ENCODE assay signal across 28 cellular contexts in the genomic region with DNA sequence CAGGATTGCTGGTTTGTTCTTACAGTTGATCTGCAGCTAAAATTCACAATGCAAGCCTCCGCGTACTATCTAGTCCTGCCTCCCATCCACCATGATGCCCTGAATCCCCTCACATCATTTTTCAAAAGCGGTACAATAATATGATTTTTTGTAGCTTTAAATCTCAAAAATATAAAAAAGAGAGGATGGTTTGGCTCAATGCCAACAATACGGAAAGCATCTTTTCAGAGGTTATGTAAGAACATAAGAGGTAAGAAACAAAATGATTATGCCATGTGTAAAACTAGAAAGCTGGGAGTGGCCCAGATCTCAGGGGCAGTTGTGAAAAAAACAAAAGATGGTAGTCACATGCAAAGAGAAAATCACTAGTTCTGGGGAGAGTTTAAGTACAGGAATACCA.
"Had no signal": no experiment of that assay in that cellular context is flagged by ENCODE, and none has a peak within 500 bp of the region (broad histone marks: within the 10 kb centered on the region; RNA-seq: fewer than 3 reads in every experiment).

No MANE protein-coding gene starts in this region.

- H3K4me1 ChIP-seq: ascending aorta, breast epithelium, colonic mucosa, esophagus squamous epithelium, gastroesophageal sphincter, heart right ventricle had no signal

- FAIRE-seq: endometrium, endothelial cell of umbilical vein had no signal

- H3K27me3 ChIP-seq: ascending aorta, breast epithelium, cardiac muscle cell, colonic mucosa, esophagus squamous epithelium, gastroesophageal sphincter, heart right ventricle had no signal

- H3K9me3 ChIP-seq: breast epithelium, colonic mucosa, esophagus squamous epithelium had no signal

- H3K36me3 ChIP-seq: ascending aorta, breast epithelium, cardiac muscle cell, colonic mucosa, esophagus squamous epithelium, gastroesophageal sphincter, heart right ventricle had no signal

- H3K27ac ChIP-seq: ascending aorta, breast epithelium, cardiac muscle cell, colonic mucosa, epithelial cell of prostate, esophagus squamous epithelium, gastroesophageal sphincter, heart right ventricle had no signal

- DNase-seq: activated CD4-positive, alpha-beta memory T cell treated with anti-CD3 and anti-CD28 coated beads for 36 hours; activated CD4-positive, alpha-beta T cell treated with anti-CD3 and anti-CD28 coated beads for 36 hours; activated CD4-positive, alpha-beta T cell treated with anti-CD3 and anti-CD28 coated beads, Interleukin-2, amount 10 ng/mL, durations not matched to agents 24 days and 14 days; activated CD4-positive, CD25-positive, alpha-beta regulatory T cell; activated CD4-positive, CD25-positive, alpha-beta regulatory T cell treated with anti-CD3 and anti-CD28 coated beads, Interleukin-2, amount 50 U/mL, for 72 hours; activated CD8-positive, alpha-beta memory T cell treated with anti-CD3 and anti-CD28 coated beads, Interleukin-2, amount 10 ng/mL, durations not matched to agents 7 days and 5 days; activated CD8-positive, alpha-beta memory T cell treated with anti-CD3 and anti-CD28 coated beads, Interleukin-2, amount 50 U/mL, for 4 hours; activated CD8-positive, alpha-beta T cell treated with anti-CD3 and anti-CD28 coated beads, Interleukin-2, amount 10 ng/mL, durations not matched to agents 7 days and 5 days; activated effector memory CD4-positive, alpha-beta T cell treated with anti-CD3 and anti-CD28 coated beads, Interleukin-2, amount 50 U/mL, for 16 hours; activated naive CD4-positive, alpha-beta T cell treated with anti-CD3 and anti-CD28 coated beads for 36 hours; activated naive CD8-positive, alpha-beta T cell treated with anti-CD3 and anti-CD28 coated beads, Interleukin-2, amount 10 ng/mL, durations not matched to agents 7 days and 5 days; activated T-cell treated with anti-CD3 and anti-CD28 coated beads, Interleukin-2, amount 50 U/mL, for 1 hour; activated T-cell treated with anti-CD3 and anti-CD28 coated beads, Interleukin-2, amount 50 U/mL, for 48 hours; central memory CD4-positive, alpha-beta T cell; cerebellar nuclear complex; colonic mucosa; effector CD8-positive, alpha-beta T cell; esophagus squamous epithelium; foreskin melanocyte; heart right ventricle; T-helper 2 cell had no signal

- H3K4me3 ChIP-seq: ascending aorta, breast epithelium, cardiac muscle cell, colonic mucosa, esophagus squamous epithelium, gastroesophageal sphincter, heart right ventricle had no signal

- ATAC-seq: activated CD4-positive, alpha-beta T cell treated with anti-CD3 and anti-CD28 coated beads for 36 hours; activated CD8-positive, alpha-beta memory T cell treated with anti-CD3 and anti-CD28 coated beads, Interleukin-2, amount 10 ng/mL, durations not matched to agents 7 days and 5 days; activated CD8-positive, alpha-beta T cell treated with anti-CD3 and anti-CD28 coated beads, Interleukin-2, amount 10 ng/mL, durations not matched to agents 7 days and 5 days; gastroesophageal sphincter; heart right ventricle had no signal
